1 cellular context compared by ENCODE assay signal in the genomic region with DNA sequence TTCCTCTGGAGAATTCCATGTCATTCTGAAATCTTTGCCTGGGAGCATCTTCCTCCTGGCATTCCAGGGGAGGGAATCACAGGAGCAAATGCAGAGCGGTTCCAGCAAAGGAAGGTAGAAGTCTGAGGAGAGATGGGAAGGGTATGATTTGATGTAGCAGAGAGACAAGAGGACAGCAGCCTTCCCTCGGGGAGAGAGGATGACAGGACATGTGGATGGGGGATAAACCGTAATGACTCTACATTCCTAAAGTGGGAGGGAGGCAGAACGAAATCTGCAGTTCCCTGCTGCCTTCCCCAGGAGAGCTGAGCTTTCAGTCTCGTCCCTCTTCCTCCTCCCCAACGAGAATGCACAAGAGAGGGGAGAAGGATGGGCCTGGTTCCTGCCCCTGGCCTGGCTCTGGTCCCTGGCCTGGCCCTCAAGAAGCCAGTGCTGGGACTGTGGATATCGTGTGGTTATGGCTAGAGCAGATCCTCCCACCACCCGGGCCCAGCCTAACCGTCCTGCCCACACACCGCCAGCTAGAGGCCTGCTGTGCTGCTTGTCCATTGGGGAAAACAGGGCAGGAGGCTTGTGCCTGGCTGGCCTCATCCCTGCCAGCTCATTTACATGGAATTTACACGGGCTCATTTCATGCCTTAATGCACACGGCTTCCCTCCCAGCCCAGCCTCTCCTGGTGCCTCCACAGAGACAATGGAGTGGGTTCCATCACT.
TF ChIP-seq lines count a peak whose summit lies in the region.

No MANE protein-coding gene starts in this region.

TF ChIP-seq in GM12878, 131 proteins besides CTCF, POLR2A, EP300 and RAD21:
- TF ChIP-seq CREB1 (IDR thresholded peaks at IDR 0.05; ENCODE audit: low read depth) (no peak), NFIC (IDR thresholded peaks at IDR 0.05; ENCODE audit: low read depth, low read length) (no peak), BACH1 (IDR thresholded peaks at IDR 0.05; ENCODE audit: borderline replicate concordance) (0 out of 2 replicates have a peak, but pooled peaks have one; percentile 5), CHD2 (IDR thresholded peaks at IDR 0.05; ENCODE audit: borderline replicate concordance, low read depth, low read length) (no peak), ZNF274 (IDR thresholded peaks at IDR 0.05; ENCODE audit: insufficient read depth, insufficient read length) (no peak), RUNX3 (IDR thresholded peaks at IDR 0.05; ENCODE audit: low read length) (no peak), POLR2AphosphoS2 (IDR thresholded peaks at IDR 0.05; ENCODE audit: low read depth, low read length) (0 out of 2 replicates have a peak, but pooled peaks have one; percentile 20), SMAD5 (IDR thresholded peaks at IDR 0.05; ENCODE audit: low read depth) (0 out of 2 replicates have a peak, but pooled peaks have one; percentile 35), PAX8 (IDR thresholded peaks at IDR 0.05) (no peak), NBN (IDR thresholded peaks at IDR 0.05) (no peak), EED (IDR thresholded peaks at IDR 0.05; ENCODE audit: low read depth) (peak; percentile 54), PAX5 (IDR thresholded peaks at IDR 0.05; ENCODE audit: borderline replicate concordance, low read depth, low read length) (peak; percentile 24; the same call in 1 of the 2 replicates), ZBED1 (IDR thresholded peaks at IDR 0.05; ENCODE audit: borderline replicate concordance) (peak; percentile 57; the same call in 1 of the 2 replicates), ASH2L (IDR thresholded peaks at IDR 0.05; ENCODE audit: borderline replicate concordance, low read depth) (no peak), ZBTB40 (IDR thresholded peaks at IDR 0.05; ENCODE audit: borderline replicate concordance) (no peak), POLR2AphosphoS5 (IDR thresholded peaks at IDR 0.05; ENCODE audit: low read length) (peak; percentile 23; the same call in 1 of the 2 replicates), ZNF622 (IDR thresholded peaks at IDR 0.05) (no peak), ZNF687 (IDR thresholded peaks at IDR 0.05) (no peak), SIN3A (IDR thresholded peaks at IDR 0.05; ENCODE audit: low read depth, low read length) (no peak)
- TF ChIP-seq, protein P1, sequence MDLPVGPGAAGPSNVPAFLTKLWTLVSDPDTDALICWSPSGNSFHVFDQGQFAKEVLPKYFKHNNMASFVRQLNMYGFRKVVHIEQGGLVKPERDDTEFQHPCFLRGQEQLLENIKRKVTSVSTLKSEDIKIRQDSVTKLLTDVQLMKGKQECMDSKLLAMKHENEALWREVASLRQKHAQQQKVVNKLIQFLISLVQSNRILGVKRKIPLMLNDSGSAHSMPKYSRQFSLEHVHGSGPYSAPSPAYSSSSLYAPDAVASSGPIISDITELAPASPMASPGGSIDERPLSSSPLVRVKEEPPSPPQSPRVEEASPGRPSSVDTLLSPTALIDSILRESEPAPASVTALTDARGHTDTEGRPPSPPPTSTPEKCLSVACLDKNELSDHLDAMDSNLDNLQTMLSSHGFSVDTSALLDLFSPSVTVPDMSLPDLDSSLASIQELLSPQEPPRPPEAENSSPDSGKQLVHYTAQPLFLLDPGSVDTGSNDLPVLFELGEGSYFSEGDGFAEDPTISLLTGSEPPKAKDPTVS (IDR thresholded peaks at IDR 0.05; ENCODE audit: low read depth, low read length): no peak
- TF ChIP-seq, protein P2, sequence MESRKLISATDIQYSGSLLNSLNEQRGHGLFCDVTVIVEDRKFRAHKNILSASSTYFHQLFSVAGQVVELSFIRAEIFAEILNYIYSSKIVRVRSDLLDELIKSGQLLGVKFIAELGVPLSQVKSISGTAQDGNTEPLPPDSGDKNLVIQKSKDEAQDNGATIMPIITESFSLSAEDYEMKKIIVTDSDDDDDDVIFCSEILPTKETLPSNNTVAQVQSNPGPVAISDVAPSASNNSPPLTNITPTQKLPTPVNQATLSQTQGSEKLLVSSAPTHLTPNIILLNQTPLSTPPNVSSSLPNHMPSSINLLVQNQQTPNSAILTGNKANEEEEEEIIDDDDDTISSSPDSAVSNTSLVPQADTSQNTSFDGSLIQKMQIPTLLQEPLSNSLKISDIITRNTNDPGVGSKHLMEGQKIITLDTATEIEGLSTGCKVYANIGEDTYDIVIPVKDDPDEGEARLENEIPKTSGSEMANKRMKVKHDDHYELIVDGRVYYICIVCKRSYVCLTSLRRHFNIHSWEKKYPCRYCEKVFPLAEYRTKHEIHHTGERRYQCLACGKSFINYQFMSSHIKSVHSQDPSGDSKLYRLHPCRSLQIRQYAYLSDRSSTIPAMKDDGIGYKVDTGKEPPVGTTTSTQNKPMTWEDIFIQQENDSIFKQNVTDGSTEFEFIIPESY (IDR thresholded peaks at IDR 0.05): no peak
TF ChIP-seq in GM12878: peak in this region for 7.
